In the genomic region with DNA sequence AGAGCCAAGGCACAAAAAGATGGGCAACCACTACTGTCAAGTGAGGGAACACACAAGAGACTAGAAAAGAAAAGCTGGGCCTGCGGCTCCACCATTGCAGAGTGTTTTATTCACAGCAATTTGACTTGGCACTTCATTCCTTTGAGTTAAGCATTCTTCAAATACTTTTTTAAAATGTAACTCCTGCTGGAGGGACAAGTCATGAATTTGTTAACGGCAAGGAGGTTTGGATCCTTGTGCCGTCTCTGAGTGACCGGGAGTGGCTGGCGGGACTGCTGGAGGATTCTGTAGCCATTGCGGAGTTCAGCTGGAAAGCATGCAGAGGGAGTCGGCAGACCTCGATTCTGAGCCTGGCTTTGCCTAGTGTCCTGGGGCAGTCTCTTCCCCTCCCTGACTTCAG, we compare ENCODE assay signal across 29 cellular contexts. TPM values are rescaled to one million over a fixed set of nuclear protein-coding genes. Genes with fewer than 3 reads are reported as not detected.
A peak's percentile ranks its signal among the peaks of the same experiment; 100 is the strongest.
DNase-seq lines count a peak whose midpoint lies in the region; ATAC-seq, FAIRE-seq and TF ChIP-seq lines count a peak whose summit lies in the region.
"Had no signal": no experiment of that assay in that cellular context is flagged by ENCODE, and none has a peak within 500 bp of the region (broad histone marks: within the 10 kb centered on the region; RNA-seq: fewer than 3 reads in every experiment).

No MANE protein-coding gene starts in this region.

- H3K23ac ChIP-seq in mesendoderm (ENCODE audit: low read length) = no peak overlapping the region

- H3K4me1 Mint-ChIP-seq in astrocyte (ENCODE audit: low read depth, unreplicated experiment) = peaks cover 6% of the 10 kb centered on the region
- no peaks in the 10 kb centered on the region for H3K4me1 Mint-ChIP-seq in CD8-positive, alpha-beta T cell (ENCODE audit: low read depth)
- H3K4me1 Mint-ChIP-seq: activated CD4-positive, alpha-beta memory T cell treated with anti-CD3 and anti-CD28 coated beads, Interleukin-2, amount 10 ng/mL, durations not matched to agents 7 days and 5 days; activated naive CD8-positive, alpha-beta T cell treated with anti-CD3 and anti-CD28 coated beads, Interleukin-2, amount 50 U/mL, for 24 hours; immature natural killer cell; T-helper 17 cell had no signal

- H3K36me3 Mint-ChIP-seq in astrocyte (ENCODE audit: low read depth, unreplicated experiment) = peaks cover 5% of the 10 kb centered on the region
- H3K36me3 Mint-ChIP-seq in CD8-positive, alpha-beta T cell = no peaks in the 10 kb centered on the region
- H3K36me3 Mint-ChIP-seq: immature natural killer cell had no signal

- H3K27ac Mint-ChIP-seq in astrocyte (ENCODE audit: unreplicated experiment) = no peak overlapping the region
- H3K27ac Mint-ChIP-seq in CD8-positive, alpha-beta T cell = no peak overlapping the region
- H3K27ac Mint-ChIP-seq: activated CD4-positive, alpha-beta memory T cell treated with anti-CD3 and anti-CD28 coated beads, Interleukin-2, amount 10 ng/mL, durations not matched to agents 7 days and 5 days; activated naive CD8-positive, alpha-beta T cell treated with anti-CD3 and anti-CD28 coated beads, Interleukin-2, amount 50 U/mL, for 24 hours; brain; immature natural killer cell; T-helper 17 cell had no signal

- H3K36me3 ChIP-seq in astrocyte (ENCODE audit: insufficient read depth, low read length) (no peaks in the 10 kb centered on the region), mesendoderm (ENCODE audit: control insufficient read depth, insufficient read depth, low read length) (no peaks in the 10 kb centered on the region), thoracic aorta (no peaks in the 10 kb centered on the region)
- H3K36me3 ChIP-seq in CD8-positive, alpha-beta T cell (ENCODE audit: insufficient read depth, low read length) = no peaks in the 10 kb centered on the region
- H3K36me3 ChIP-seq: left ventricle myocardium inferior had no signal

- no peak overlapping the region for H2BK5ac ChIP-seq in mesendoderm (ENCODE audit: low read length)

- H2BK15ac ChIP-seq in mesendoderm (replicated peaks; ENCODE audit: low read depth) = no peak overlapping the region

- no peak overlapping the region for H2BK120ac ChIP-seq in mesendoderm (ENCODE audit: low read depth, low read length)

- H3K9ac ChIP-seq in astrocyte (ENCODE audit: low read length) (no peak overlapping the region), mesendoderm (ENCODE audit: low read length) (no peak overlapping the region)

- intact Hi-C loops in CD8-positive, alpha-beta T cell (cut with DNase I, micrococcal nuclease) = no loop called here

- no peak overlapping the region for H2AFZ ChIP-seq in astrocyte (ENCODE audit: low read depth, low read length)

- no peak overlapping the region for H3K18ac ChIP-seq in mesendoderm (ENCODE audit: low read length)

- H3K4me1 ChIP-seq in astrocyte (ENCODE audit: insufficient read depth, low read length) = peaks cover 16% of the 10 kb centered on the region
- H3K4me1 ChIP-seq in mesendoderm (ENCODE audit: control insufficient read depth, low read depth, low read length) = no peaks in the 10 kb centered on the region
- peaks cover 7 to 24% of the 10 kb centered on the region in 2 donors for H3K4me1 ChIP-seq in thoracic aorta (ENCODE audit: control insufficient read depth in 1 of 2, low read depth in 2 of 2)
- H3K4me1 ChIP-seq in CD8-positive, alpha-beta T cell (ENCODE audit: insufficient read depth, low read length) = no peaks in the 10 kb centered on the region

- no peak overlapping the region for H3K4ac ChIP-seq in mesendoderm (ENCODE audit: low read depth, low read length)

- POLR2A ChIA-PET in CD8-positive, alpha-beta T cell (lab: Charles Lee) = interaction anchor here (1.0 kb wide), 1 partner anchor 16 kb away, joined by 3 read pairs; no protein-coding TSS in a partner anchor

- DNase-seq in EH (ENCODE audit: low read depth) = peak; percentile 70
- DNase-seq in astrocyte (ENCODE audit: low read depth) = peak; percentile 62
- DNase-seq in mesendoderm = peak; percentile 32
- DNase-seq in thoracic aorta (ENCODE audit: low spot score) = no peak
- no peak for DNase-seq in HuH-7 (ENCODE audit: low spot score)
- DNase-seq in NCI-H1417 (lab: John Stamatoyannopoulos, UW) = no peak
- DNase-seq in NCI-H2171 treated with DMSO at 0.1 percent for 48 hours (lab: John Stamatoyannopoulos, UW) = no peak
- no peak for DNase-seq in CD8-positive, alpha-beta T cell
- DNase-seq: activated CD4-positive, alpha-beta memory T cell treated with anti-CD3 and anti-CD28 coated beads, Interleukin-2, amount 10 ng/mL, durations not matched to agents 7 days and 5 days; activated CD8-positive, alpha-beta memory T cell treated with anti-CD3 and anti-CD28 coated beads, Interleukin-2, amount 50 U/mL, for 4 hours; activated naive CD4-positive, alpha-beta T cell; activated naive CD8-positive, alpha-beta T cell treated with anti-CD3 and anti-CD28 coated beads, Interleukin-2, amount 50 U/mL, for 24 hours; dorsolateral prefrontal cortex; immature natural killer cell; left ventricle myocardium inferior; NCI-H1436; NCI-H2081; NCI-H446; NCI-H748 treated with DMSO at 0.1 percent for 48 hours; Right ventricle myocardium superior; stimulated activated naive CD4-positive, alpha-beta T cell treated with Interleukin-2 at 50 U/mL for 16 hours; T-helper 17 cell; testis had no signal

- H2AK5ac ChIP-seq in mesendoderm (ENCODE audit: low read length) = no peak overlapping the region

- TF ChIP-seq CTCF in astrocyte (IDR thresholded peaks at IDR 0.05; ENCODE audit: insufficient read depth, low read depth, low read length) = no peak
- no peak for TF ChIP-seq CTCF in thoracic aorta (IDR thresholded peaks at IDR 0.05)
- no peak for TF ChIP-seq CTCF in CD8-positive, alpha-beta T cell (IDR thresholded peaks at IDR 0.05)

- FAIRE-seq in astrocyte (lab: Jason Lieb, UNC) = no peak
- FAIRE-seq: G401.6 had no signal

- H3K56ac ChIP-seq in mesendoderm (ENCODE audit: low read length) = no peak overlapping the region

- H3K9me3 Mint-ChIP-seq in astrocyte (ENCODE audit: unreplicated experiment) = peaks cover 5% of the 10 kb centered on the region
- H3K9me3 Mint-ChIP-seq in CD8-positive, alpha-beta T cell = no peaks in the 10 kb centered on the region
- H3K9me3 Mint-ChIP-seq: activated CD4-positive, alpha-beta memory T cell treated with anti-CD3 and anti-CD28 coated beads, Interleukin-2, amount 10 ng/mL, durations not matched to agents 7 days and 5 days had no signal

- H3K4me2 ChIP-seq in astrocyte (ENCODE audit: low read length) (peak overlapping the region; percentile 6), mesendoderm (ENCODE audit: low read length) (no peak overlapping the region)
- H3K4me2 ChIP-seq: smooth muscle cell had no signal

- WGBS in mesendoderm (ENCODE audit: extremely low coverage, insufficient coverage, low lambda C conversion rate) = no CpG with 5 or more reads among the region's 8 CpGs

- peaks cover 24% of the 10 kb centered on the region for H4K20me1 ChIP-seq in astrocyte (ENCODE audit: insufficient read depth, low read length)

- no peak overlapping the region for H4K8ac ChIP-seq in mesendoderm (ENCODE audit: low read depth, low read length)

- peaks cover 4% of the 10 kb centered on the region for H3K27me3 Mint-ChIP-seq in astrocyte (ENCODE audit: low read depth, unreplicated experiment)
- H3K27me3 Mint-ChIP-seq in CD8-positive, alpha-beta T cell (ENCODE audit: low read depth) = peaks cover 61% of the 10 kb centered on the region
- H3K27me3 Mint-ChIP-seq: brain had no signal

- no peak for ATAC-seq in thoracic aorta (ENCODE audit: insufficient number of reproducible peaks, low FRiP score, low read depth)
- ATAC-seq in CD8-positive, alpha-beta T cell = no peak
- ATAC-seq: activated CD4-positive, CD25-positive, alpha-beta regulatory T cell treated with anti-CD3 and anti-CD28 coated beads, Interleukin-2, amount 50 U/mL, for 24 hours; activated naive CD8-positive, alpha-beta T cell treated with anti-CD3 and anti-CD28 coated beads, Interleukin-2, amount 50 U/mL, for 24 hours; HCT116; Panc1; T-helper 17 cell had no signal

- no peaks in the 10 kb centered on the region for H3K79me1 ChIP-seq in mesendoderm (ENCODE audit: low read length)

- H3K27ac ChIP-seq in astrocyte (ENCODE audit: low read depth, low read length) (no peak overlapping the region), mesendoderm (ENCODE audit: low read depth, low read length) (no peak overlapping the region), thoracic aorta (peak overlapping the region; percentile 35 to 82)
- H3K27ac ChIP-seq in CD8-positive, alpha-beta T cell (ENCODE audit: low read depth, low read length) = no peak overlapping the region
- H3K27ac ChIP-seq: dorsolateral prefrontal cortex, left ventricle myocardium inferior, testis had no signal

- H3K4me3 ChIP-seq in astrocyte (ENCODE audit: insufficient read depth, low read depth, low read length) (no peak overlapping the region), mesendoderm (ENCODE audit: low read length) (no peak overlapping the region), thoracic aorta (peak overlapping the region; percentile 25)
- H3K4me3 ChIP-seq in CD8-positive, alpha-beta T cell (ENCODE audit: low read depth, low read length) = no peak overlapping the region
- H3K4me3 ChIP-seq: dorsolateral prefrontal cortex, left ventricle myocardium inferior, smooth muscle cell, testis had no signal

- H3K9me3 ChIP-seq in astrocyte (ENCODE audit: insufficient read depth, low read depth, low read length) (no peaks in the 10 kb centered on the region), thoracic aorta (no peaks in the 10 kb centered on the region)
- no peaks in the 10 kb centered on the region for H3K9me3 ChIP-seq in CD8-positive, alpha-beta T cell (ENCODE audit: low read length)
- H3K9me3 ChIP-seq: testis had no signal

- H4K5ac ChIP-seq in mesendoderm (ENCODE audit: low read length) = no peak overlapping the region

- H3K79me2 ChIP-seq in astrocyte (ENCODE audit: insufficient read depth, low read length) = peaks cover 26% of the 10 kb centered on the region
- no peaks in the 10 kb centered on the region for H3K79me2 ChIP-seq in mesendoderm (ENCODE audit: control insufficient read depth, insufficient read depth, low read length)

- no peak overlapping the region for H3K4me3 Mint-ChIP-seq in astrocyte (ENCODE audit: unreplicated experiment)
- no peak overlapping the region for H3K4me3 Mint-ChIP-seq in CD8-positive, alpha-beta T cell
- H3K4me3 Mint-ChIP-seq: activated CD4-positive, alpha-beta memory T cell treated with anti-CD3 and anti-CD28 coated beads, Interleukin-2, amount 10 ng/mL, durations not matched to agents 7 days and 5 days; activated naive CD8-positive, alpha-beta T cell treated with anti-CD3 and anti-CD28 coated beads, Interleukin-2, amount 50 U/mL, for 24 hours; brain; immature natural killer cell; T-helper 17 cell had no signal

- no peaks in the 10 kb centered on the region for H3K27me3 ChIP-seq in astrocyte (ENCODE audit: insufficient read depth, low read length)
- H3K27me3 ChIP-seq in mesendoderm (ENCODE audit: insufficient read depth, low read length, poor library complexity) = no peaks in the 10 kb centered on the region
- H3K27me3 ChIP-seq in thoracic aorta (replicated peaks; ENCODE audit: insufficient read depth) = no peaks in the 10 kb centered on the region
- peaks cover 7% of the 10 kb centered on the region for H3K27me3 ChIP-seq in CD8-positive, alpha-beta T cell (ENCODE audit: insufficient read depth, low read length)
- H3K27me3 ChIP-seq: dorsolateral prefrontal cortex, testis had no signal

- CTCF ChIA-PET in CD8-positive, alpha-beta T cell (lab: Charles Lee) = no interaction called here

RNA-seq across cellular contexts. Expression of a gene that starts 9.8 kb away (rescaled TPM):
- total RNA-seq in astrocyte (7.9 and 11.1 TPM in 2 replicates), thoracic aorta (10 to 100 TPM; 10.2 to 13.6 TPM)
- 4.5 TPM for polyA plus RNA-seq in mesendoderm (2013, experiment 1 of 2)
- polyA plus RNA-seq in mesendoderm (2013, experiment 2 of 2) = 4.4 TPM
- total RNA-seq in CD8-positive, alpha-beta T cell = under 1 TPM; 0.08 to 0.78 TPM

Comparison
In these comparisons a context has a peak if more than half of its experiments do, and no peak if none do; other contexts are left out.
1. DNase-seq: peak in EH (single experiment), astrocyte (single experiment) and mesendoderm (single experiment); none in thoracic aorta (single experiment), HuH-7 (single experiment), NCI-H1417 (0 of 3), NCI-H2171 treated with DMSO at 0.1 percent for 48 hours (single experiment) and CD8-positive, alpha-beta T cell (0 of 7).
2. H3K27ac ChIP-seq: peak in thoracic aorta (2 of 2); none in astrocyte (single experiment), mesendoderm (single experiment) and CD8-positive, alpha-beta T cell (single experiment).